ENCODE assay signal across 1 cellular context in genomic region chr9:104748359-104749031, GRCh38.
TF ChIP-seq lines count a peak whose summit lies in the region.

No MANE protein-coding gene starts in this region.

TF ChIP-seq in GM12878, 131 proteins besides CTCF, POLR2A, EP300 and RAD21:
- TF ChIP-seq HSF1 (IDR thresholded peaks at IDR 0.05; ENCODE audit: low read depth, low read length) (no peak), POLR2AphosphoS5 (IDR thresholded peaks at IDR 0.05; ENCODE audit: low read length) (peak; percentile 10; the same call in 1 of the 2 replicates), RAD51 (IDR thresholded peaks at IDR 0.05) (no peak), CHD1 (IDR thresholded peaks at IDR 0.05; ENCODE audit: low read depth, low read length) (no peak), STAT1 (conservative IDR thresholded peaks at IDR 0.05) (no peak), MLLT1 (IDR thresholded peaks at IDR 0.05) (0 out of 2 replicates have a peak, but pooled peaks have one; percentile 18)
